Comparison of ENCODE assay signal across 2 cellular contexts in the genomic region with DNA sequence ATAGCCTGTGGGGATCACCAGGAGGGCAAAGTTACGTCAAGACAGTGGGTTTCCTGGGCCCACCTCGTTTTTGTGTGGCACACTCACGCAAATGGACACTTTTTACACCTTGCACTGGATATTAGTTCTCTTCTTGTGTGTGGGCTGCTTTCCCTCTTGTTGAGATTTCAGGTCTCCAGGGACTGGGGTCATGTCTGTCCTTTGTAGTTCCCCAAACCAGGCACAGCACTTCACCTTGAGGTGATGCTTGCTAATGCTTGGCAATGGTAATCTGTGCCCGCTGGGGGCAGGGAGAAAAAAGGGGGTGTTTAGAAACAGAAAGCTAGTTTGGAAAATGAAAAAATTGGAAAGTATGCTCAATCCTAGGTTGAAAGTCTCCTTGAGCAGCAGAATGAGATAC.
TF ChIP-seq lines count a peak whose summit lies in the region.

No MANE protein-coding gene starts in this region.

TF ChIP-seq in IMR-90, 13 proteins besides CTCF, POLR2A, EP300 and RAD21:
- TF ChIP-seq CEBPB (IDR thresholded peaks at IDR 0.05; ENCODE audit: low read depth, low read length) = no peak
- TF ChIP-seq, protein P1, sequence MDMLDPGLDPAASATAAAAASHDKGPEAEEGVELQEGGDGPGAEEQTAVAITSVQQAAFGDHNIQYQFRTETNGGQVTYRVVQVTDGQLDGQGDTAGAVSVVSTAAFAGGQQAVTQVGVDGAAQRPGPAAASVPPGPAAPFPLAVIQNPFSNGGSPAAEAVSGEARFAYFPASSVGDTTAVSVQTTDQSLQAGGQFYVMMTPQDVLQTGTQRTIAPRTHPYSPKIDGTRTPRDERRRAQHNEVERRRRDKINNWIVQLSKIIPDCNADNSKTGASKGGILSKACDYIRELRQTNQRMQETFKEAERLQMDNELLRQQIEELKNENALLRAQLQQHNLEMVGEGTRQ (IDR thresholded peaks at IDR 0.05; ENCODE audit: low read depth, low read length) = no peak
- no peak for TF ChIP-seq CHD1 (IDR thresholded peaks at IDR 0.05; ENCODE audit: low read depth, low read length)
- no peak for TF ChIP-seq SMC3 (IDR thresholded peaks at IDR 0.05; ENCODE audit: low read depth, low read length)
- no peak for TF ChIP-seq MAFK (IDR thresholded peaks at IDR 0.05; ENCODE audit: low read depth, low read length)
- TF ChIP-seq RCOR1 (IDR thresholded peaks at IDR 0.05; ENCODE audit: insufficient replicate concordance, low read length) = no peak
- TF ChIP-seq, protein P2, sequence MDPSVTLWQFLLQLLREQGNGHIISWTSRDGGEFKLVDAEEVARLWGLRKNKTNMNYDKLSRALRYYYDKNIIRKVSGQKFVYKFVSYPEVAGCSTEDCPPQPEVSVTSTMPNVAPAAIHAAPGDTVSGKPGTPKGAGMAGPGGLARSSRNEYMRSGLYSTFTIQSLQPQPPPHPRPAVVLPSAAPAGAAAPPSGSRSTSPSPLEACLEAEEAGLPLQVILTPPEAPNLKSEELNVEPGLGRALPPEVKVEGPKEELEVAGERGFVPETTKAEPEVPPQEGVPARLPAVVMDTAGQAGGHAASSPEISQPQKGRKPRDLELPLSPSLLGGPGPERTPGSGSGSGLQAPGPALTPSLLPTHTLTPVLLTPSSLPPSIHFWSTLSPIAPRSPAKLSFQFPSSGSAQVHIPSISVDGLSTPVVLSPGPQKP (IDR thresholded peaks at IDR 0.05; ENCODE audit: borderline replicate concordance, low read depth, low read length) = no peak
- no peak for TF ChIP-seq RFX5 (IDR thresholded peaks at IDR 0.05; ENCODE audit: low read depth, low read length)
- no peak for TF ChIP-seq FOS (IDR thresholded peaks at IDR 0.05; ENCODE audit: low read depth, low read length)
- TF ChIP-seq BHLHE40 (IDR thresholded peaks at IDR 0.05; ENCODE audit: low read depth, low read length) = no peak
- TF ChIP-seq NFE2L2 (IDR thresholded peaks at IDR 0.05; ENCODE audit: low read depth, low read length) = no peak
- no peak for TF ChIP-seq MAZ (IDR thresholded peaks at IDR 0.05; ENCODE audit: borderline replicate concordance, low read depth, low read length)
- no peak for TF ChIP-seq MXI1 (IDR thresholded peaks at IDR 0.05; ENCODE audit: borderline replicate concordance, low read depth, low read length)

TF ChIP-seq in WTC11, 78 proteins besides CTCF, POLR2A, EP300 and RAD21:
- no peak for TF ChIP-seq GRHL2 (CRISPR knock-in tag; IDR thresholded peaks at IDR 0.05; ENCODE audit: insufficient replicate concordance, severe bottlenecking)
- TF ChIP-seq IRF2 (CRISPR knock-in tag; IDR thresholded peaks at IDR 0.05; ENCODE audit: borderline replicate concordance, low read depth) = no peak
- TF ChIP-seq, protein P3, sequence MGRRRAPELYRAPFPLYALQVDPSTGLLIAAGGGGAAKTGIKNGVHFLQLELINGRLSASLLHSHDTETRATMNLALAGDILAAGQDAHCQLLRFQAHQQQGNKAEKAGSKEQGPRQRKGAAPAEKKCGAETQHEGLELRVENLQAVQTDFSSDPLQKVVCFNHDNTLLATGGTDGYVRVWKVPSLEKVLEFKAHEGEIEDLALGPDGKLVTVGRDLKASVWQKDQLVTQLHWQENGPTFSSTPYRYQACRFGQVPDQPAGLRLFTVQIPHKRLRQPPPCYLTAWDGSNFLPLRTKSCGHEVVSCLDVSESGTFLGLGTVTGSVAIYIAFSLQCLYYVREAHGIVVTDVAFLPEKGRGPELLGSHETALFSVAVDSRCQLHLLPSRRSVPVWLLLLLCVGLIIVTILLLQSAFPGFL (CRISPR knock-in tag; IDR thresholded peaks at IDR 0.05; ENCODE audit: borderline replicate concordance) = no peak
- TF ChIP-seq, protein P4, sequence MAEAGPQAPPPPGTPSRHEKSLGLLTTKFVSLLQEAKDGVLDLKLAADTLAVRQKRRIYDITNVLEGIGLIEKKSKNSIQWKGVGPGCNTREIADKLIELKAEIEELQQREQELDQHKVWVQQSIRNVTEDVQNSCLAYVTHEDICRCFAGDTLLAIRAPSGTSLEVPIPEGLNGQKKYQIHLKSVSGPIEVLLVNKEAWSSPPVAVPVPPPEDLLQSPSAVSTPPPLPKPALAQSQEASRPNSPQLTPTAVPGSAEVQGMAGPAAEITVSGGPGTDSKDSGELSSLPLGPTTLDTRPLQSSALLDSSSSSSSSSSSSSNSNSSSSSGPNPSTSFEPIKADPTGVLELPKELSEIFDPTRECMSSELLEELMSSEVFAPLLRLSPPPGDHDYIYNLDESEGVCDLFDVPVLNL (CRISPR knock-in tag; IDR thresholded peaks at IDR 0.05; ENCODE audit: borderline replicate concordance, low read depth) = no peak
- TF ChIP-seq JAZF1 (CRISPR knock-in tag; IDR thresholded peaks at IDR 0.05) = no peak
- TF ChIP-seq, protein P5, sequence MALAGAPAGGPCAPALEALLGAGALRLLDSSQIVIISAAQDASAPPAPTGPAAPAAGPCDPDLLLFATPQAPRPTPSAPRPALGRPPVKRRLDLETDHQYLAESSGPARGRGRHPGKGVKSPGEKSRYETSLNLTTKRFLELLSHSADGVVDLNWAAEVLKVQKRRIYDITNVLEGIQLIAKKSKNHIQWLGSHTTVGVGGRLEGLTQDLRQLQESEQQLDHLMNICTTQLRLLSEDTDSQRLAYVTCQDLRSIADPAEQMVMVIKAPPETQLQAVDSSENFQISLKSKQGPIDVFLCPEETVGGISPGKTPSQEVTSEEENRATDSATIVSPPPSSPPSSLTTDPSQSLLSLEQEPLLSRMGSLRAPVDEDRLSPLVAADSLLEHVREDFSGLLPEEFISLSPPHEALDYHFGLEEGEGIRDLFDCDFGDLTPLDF (CRISPR knock-in tag; IDR thresholded peaks at IDR 0.05) = no peak
- no peak for TF ChIP-seq JUN (CRISPR knock-in tag; IDR thresholded peaks at IDR 0.05)
- TF ChIP-seq, protein P6, sequence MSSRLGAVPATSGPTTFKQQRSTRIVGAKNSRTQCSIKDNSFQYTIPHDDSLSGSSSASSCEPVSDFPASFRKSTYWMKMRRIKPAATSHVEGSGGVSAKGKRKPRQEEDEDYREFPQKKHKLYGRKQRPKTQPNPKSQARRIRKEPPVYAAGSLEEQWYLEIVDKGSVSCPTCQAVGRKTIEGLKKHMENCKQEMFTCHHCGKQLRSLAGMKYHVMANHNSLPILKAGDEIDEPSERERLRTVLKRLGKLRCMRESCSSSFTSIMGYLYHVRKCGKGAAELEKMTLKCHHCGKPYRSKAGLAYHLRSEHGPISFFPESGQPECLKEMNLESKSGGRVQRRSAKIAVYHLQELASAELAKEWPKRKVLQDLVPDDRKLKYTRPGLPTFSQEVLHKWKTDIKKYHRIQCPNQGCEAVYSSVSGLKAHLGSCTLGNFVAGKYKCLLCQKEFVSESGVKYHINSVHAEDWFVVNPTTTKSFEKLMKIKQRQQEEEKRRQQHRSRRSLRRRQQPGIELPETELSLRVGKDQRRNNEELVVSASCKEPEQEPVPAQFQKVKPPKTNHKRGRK (CRISPR knock-in tag; IDR thresholded peaks at IDR 0.05; ENCODE audit: borderline replicate concordance) = no peak
- TF ChIP-seq NFE2L1 (CRISPR knock-in tag; IDR thresholded peaks at IDR 0.05) = no peak
- no peak for TF ChIP-seq HMGA2 (CRISPR knock-in tag; IDR thresholded peaks at IDR 0.05)
- no peak for TF ChIP-seq ZNF416 (CRISPR knock-in tag; IDR thresholded peaks at IDR 0.05)
- TF ChIP-seq, protein P7, sequence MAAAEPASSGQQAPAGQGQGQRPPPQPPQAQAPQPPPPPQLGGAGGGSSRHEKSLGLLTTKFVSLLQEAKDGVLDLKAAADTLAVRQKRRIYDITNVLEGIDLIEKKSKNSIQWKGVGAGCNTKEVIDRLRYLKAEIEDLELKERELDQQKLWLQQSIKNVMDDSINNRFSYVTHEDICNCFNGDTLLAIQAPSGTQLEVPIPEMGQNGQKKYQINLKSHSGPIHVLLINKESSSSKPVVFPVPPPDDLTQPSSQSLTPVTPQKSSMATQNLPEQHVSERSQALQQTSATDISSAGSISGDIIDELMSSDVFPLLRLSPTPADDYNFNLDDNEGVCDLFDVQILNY (CRISPR knock-in tag; IDR thresholded peaks at IDR 0.05) = no peak
- no peak for TF ChIP-seq ZNF138 (CRISPR knock-in tag; conservative IDR thresholded peaks at IDR 0.05)
- TF ChIP-seq TP53 (CRISPR knock-in tag; IDR thresholded peaks at IDR 0.05) = no peak
- TF ChIP-seq, protein P1 (CRISPR knock-in tag; IDR thresholded peaks at IDR 0.05) = no peak
- TF ChIP-seq ZNF232 (CRISPR knock-in tag; IDR thresholded peaks at IDR 0.05) = no peak
- TF ChIP-seq, protein P8, sequence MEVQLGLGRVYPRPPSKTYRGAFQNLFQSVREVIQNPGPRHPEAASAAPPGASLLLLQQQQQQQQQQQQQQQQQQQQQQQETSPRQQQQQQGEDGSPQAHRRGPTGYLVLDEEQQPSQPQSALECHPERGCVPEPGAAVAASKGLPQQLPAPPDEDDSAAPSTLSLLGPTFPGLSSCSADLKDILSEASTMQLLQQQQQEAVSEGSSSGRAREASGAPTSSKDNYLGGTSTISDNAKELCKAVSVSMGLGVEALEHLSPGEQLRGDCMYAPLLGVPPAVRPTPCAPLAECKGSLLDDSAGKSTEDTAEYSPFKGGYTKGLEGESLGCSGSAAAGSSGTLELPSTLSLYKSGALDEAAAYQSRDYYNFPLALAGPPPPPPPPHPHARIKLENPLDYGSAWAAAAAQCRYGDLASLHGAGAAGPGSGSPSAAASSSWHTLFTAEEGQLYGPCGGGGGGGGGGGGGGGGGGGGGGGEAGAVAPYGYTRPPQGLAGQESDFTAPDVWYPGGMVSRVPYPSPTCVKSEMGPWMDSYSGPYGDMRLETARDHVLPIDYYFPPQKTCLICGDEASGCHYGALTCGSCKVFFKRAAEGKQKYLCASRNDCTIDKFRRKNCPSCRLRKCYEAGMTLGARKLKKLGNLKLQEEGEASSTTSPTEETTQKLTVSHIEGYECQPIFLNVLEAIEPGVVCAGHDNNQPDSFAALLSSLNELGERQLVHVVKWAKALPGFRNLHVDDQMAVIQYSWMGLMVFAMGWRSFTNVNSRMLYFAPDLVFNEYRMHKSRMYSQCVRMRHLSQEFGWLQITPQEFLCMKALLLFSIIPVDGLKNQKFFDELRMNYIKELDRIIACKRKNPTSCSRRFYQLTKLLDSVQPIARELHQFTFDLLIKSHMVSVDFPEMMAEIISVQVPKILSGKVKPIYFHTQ (CRISPR knock-in tag; IDR thresholded peaks at IDR 0.05) = no peak
